16 cellular contexts compared by ENCODE assay signal in genomic region chr5:140148508-140148907, GRCh38. TPM values are rescaled to one million over a fixed set of nuclear protein-coding genes. Genes with fewer than 3 reads are reported as not detected.
A peak's percentile ranks its signal among the peaks of the same experiment; 100 is the strongest.
DNase-seq lines count a peak whose midpoint lies in the region; ATAC-seq, FAIRE-seq and TF ChIP-seq lines count a peak whose summit lies in the region.
"Had no signal": no experiment of that assay in that cellular context is flagged by ENCODE, and none has a peak within 500 bp of the region (broad histone marks: within the 10 kb centered on the region; RNA-seq: fewer than 3 reads in every experiment).

No MANE protein-coding gene starts in this region.

- H3K9me3 ChIP-seq in HepG2 (ENCODE audit: low read length): no peaks in the 10 kb centered on the region
- H3K9me3 ChIP-seq: ascending aorta, left ventricle myocardium inferior, Peyer's patch had no signal

- POLR2A ChIA-PET in HepG2 (lab: Yijun Ruan, JAX): interaction anchor here (0.9 to 1.0 kb wide), 2 partner anchors 9 to 41 kb away, joined by 3 to 4 read pairs; no protein-coding TSS in a partner anchor
- POLR2A ChIA-PET in T-cell (lab: Charles Lee): no interaction called here

- TF ChIP-seq RAD21 in HepG2 (CRISPR knock-in tag; IDR thresholded peaks at IDR 0.05): no peak

- BruUV-seq in HepG2 (replicated peaks; lab: Mats Ljungman, UMichigan): no TSS peak

- TF ChIP-seq POLR2A in H54 (IDR thresholded peaks at IDR 0.05; ENCODE audit: low read depth, low read length) (no peak), HepG2 (IDR thresholded peaks at IDR 0.05; ENCODE audit: insufficient read depth in 1 of 2, low read depth in 2 of 2, low read length in 2 of 2) (no peak)

- H3K27me3 ChIP-seq in brain microvascular endothelial cell (replicated peaks) (no peaks in the 10 kb centered on the region), HepG2 (ENCODE audit: control insufficient read depth in 1 of 2, insufficient read depth in 2 of 2, low read length in 2 of 2) (peaks cover 1 to 5% of the 10 kb centered on the region in 2 experiments; a peak in 1 of 5 replicates)
- H3K27me3 ChIP-seq: ascending aorta, Peyer's patch had no signal

- no peak overlapping the region for H3K4me3 Mint-ChIP-seq in T-cell
- H3K4me3 Mint-ChIP-seq: activated T-helper 17 cell treated with anti-CD3 and anti-CD28 coated beads, Interleukin-2, amount 50 U/mL, for 72 hours; naive thymus-derived CD8-positive, alpha-beta T cell had no signal

- no peaks in the 10 kb centered on the region for H3K79me2 ChIP-seq in HepG2 (ENCODE audit: insufficient read depth, low read length)

- peaks cover 37% of the 10 kb centered on the region for H3K4me1 ChIP-seq in HepG2 (ENCODE audit: insufficient read depth, low read length)

- H3K27ac Mint-ChIP-seq in T-cell: no peak overlapping the region
- H3K27ac Mint-ChIP-seq: activated T-helper 17 cell treated with anti-CD3 and anti-CD28 coated beads, Interleukin-2, amount 50 U/mL, for 72 hours; CD8-positive, alpha-beta memory T cell; naive thymus-derived CD8-positive, alpha-beta T cell had no signal

- H3K9ac ChIP-seq in HepG2 (ENCODE audit: insufficient read depth, low read depth, low read length): no peak overlapping the region

- no peak overlapping the region for H3K4me3 ChIP-seq in AG10803 (ENCODE audit: low read length)
- no peak overlapping the region for H3K4me3 ChIP-seq in brain microvascular endothelial cell (ENCODE audit: low read depth, low read length)
- H3K4me3 ChIP-seq in HepG2 (replicated peaks in 1 of 3; ENCODE audit: insufficient read depth in 1 of 3, low read depth in 2 of 3, low read length in 3 of 3): no peak overlapping the region
- H3K4me3 ChIP-seq: ascending aorta, left ventricle myocardium inferior, Peyer's patch had no signal

- H3K9me3 Mint-ChIP-seq in T-cell: no peaks in the 10 kb centered on the region
- H3K9me3 Mint-ChIP-seq: activated T-helper 17 cell treated with anti-CD3 and anti-CD28 coated beads, Interleukin-2, amount 50 U/mL, for 72 hours; CD8-positive, alpha-beta memory T cell; naive thymus-derived CD8-positive, alpha-beta T cell had no signal

- TF ChIP-seq EP300 in HepG2 (IDR thresholded peaks at IDR 0.05; ENCODE audit: low read depth in 2 of 2, low read length in 2 of 2) (no peak), HepG2 (CRISPR knock-in tag; IDR thresholded peaks at IDR 0.05; ENCODE audit: borderline replicate concordance) (no peak)

- peaks cover 25 to 33% (median 32%) of the 10 kb centered on the region in 3 donors for H3K4me1 Mint-ChIP-seq in T-cell

- H3K4me2 ChIP-seq in HepG2 (ENCODE audit: low read depth, low read length): no peak overlapping the region

- no peak overlapping the region for H2AFZ ChIP-seq in HepG2 (ENCODE audit: low read length)

- H3K36me3 ChIP-seq in brain microvascular endothelial cell (replicated peaks) (no peaks in the 10 kb centered on the region), HepG2 (replicated peaks in 1 of 2; ENCODE audit: control insufficient read depth in 1 of 2, insufficient read depth in 2 of 2, low read length in 2 of 2) (no peaks in the 10 kb centered on the region)
- H3K36me3 ChIP-seq: ascending aorta, left ventricle myocardium inferior, Peyer's patch had no signal

- peak; percentile 22 for TF ChIP-seq CTCF in AG10803 (conservative IDR thresholded peaks at IDR 0.05; ENCODE audit: low read length)
- TF ChIP-seq CTCF in brain microvascular endothelial cell (IDR thresholded peaks at IDR 0.05; ENCODE audit: low read depth, low read length, missing control alignments): peak; percentile 33
- TF ChIP-seq CTCF in HepG2 (CRISPR knock-in tag; IDR thresholded peaks at IDR 0.05): no peak

- peaks cover 14% of the 10 kb centered on the region for H4K20me1 ChIP-seq in HepG2 (ENCODE audit: insufficient read depth, low read length)

- H3K27me3 Mint-ChIP-seq in T-cell: peaks cover 8 to 20% of the 10 kb centered on the region in 2 donors

- DNase-seq in AG10803 (ENCODE audit: low read depth): no peak
- peak; percentile 42 for DNase-seq in H54 (ENCODE audit: insufficient read length, low spot score)
- DNase-seq in brain microvascular endothelial cell: peak; percentile 9
- peak; percentile 39 for DNase-seq in HepG2 (ENCODE audit: low spot score)
- no peak for DNase-seq in SK-N-DZ (ENCODE audit: low spot score)
- DNase-seq in T-cell: no peak
- DNase-seq: CD8-positive, alpha-beta memory T cell; glutamatergic neuron; left ventricle myocardium inferior; naive thymus-derived CD8-positive, alpha-beta T cell; Peyer's patch; T-helper 2 cell had no signal

- ATAC-seq in HepG2 (peak; percentile 66), HG03457 (IDR thresholded peaks at IDR 0.05; ENCODE audit: unreplicated experiment) (no peak), HG03571 (IDR thresholded peaks at IDR 0.05; ENCODE audit: unreplicated experiment) (no peak), T-cell (replicated peaks in 1 of 4) (no peak)
- ATAC-seq: activated T-helper 17 cell treated with anti-CD3 and anti-CD28 coated beads, Interleukin-2, amount 50 U/mL, for 72 hours; naive thymus-derived CD8-positive, alpha-beta T cell had no signal

- intact Hi-C loops in HepG2 (cut with micrococcal nuclease; ENCODE audit: unreplicated experiment): no loop called here

- H3K27ac ChIP-seq in brain microvascular endothelial cell (no peak overlapping the region), HepG2 (ENCODE audit: extremely low read length, insufficient read depth, low read length) (no peak overlapping the region)
- H3K27ac ChIP-seq: ascending aorta, left ventricle myocardium inferior, Peyer's patch had no signal

- WGBS in HepG2 (ENCODE audit: low lambda C conversion rate): 11% methylated on average over 6 of the region's 6 CpGs

- no peaks in the 10 kb centered on the region for H3K36me3 Mint-ChIP-seq in T-cell

- no peak for FAIRE-seq in H54 (lab: Jason Lieb, UNC)
- FAIRE-seq in HepG2 (lab: Jason Lieb, UNC): peak; percentile 32

- in situ Hi-C loops in brain microvascular endothelial cell (cut with HindIII; ENCODE audit: low pct_ligation_motif_present, low sequenced_read_pairs): no loop called here
- in situ Hi-C loops in HepG2 (cut with HindIII; ENCODE audit: extremely low pct_ligation_motif_present, low pct_unique_long_range_greater_than_20kb): loop anchor here (5.0 kb wide), 1 partner anchor 361 kb away; no protein-coding TSS in a partner anchor

- CTCF ChIA-PET in HepG2 (lab: Yijun Ruan, JAX; ENCODE audit: low intra/inter-chr PET ratio, low total read pairs): no interaction called here
- CTCF ChIA-PET in T-cell (lab: Charles Lee): interaction anchor here in 1 of 2 donors (1.2 kb wide), 1 partner anchor 73 kb away, joined by 3 read pairs; no protein-coding TSS in a partner anchor

RNA-seq across cellular contexts. Expression of gene IGIP, which starts 22.8 kb away (rescaled TPM):
- total RNA-seq in HepG2 (2016; rRNA removed; fragmentation: Illumina TruSeq; extraction: Trizol) (2.1 and 2.4 TPM in 2 replicates), T-cell (10 to 100 TPM in 2 of 5 donors, 1 to 10 TPM in 3; 4.7 to 11.3 (median 9.7) TPM)
- total RNA-seq in HepG2 (2016; cell fraction: cytosol; rRNA removed; fragmentation: Illumina TruSeq; extraction: Trizol; ENCODE audit: low read depth): 0.09 and 0.10 TPM in 2 replicates
- total RNA-seq in HepG2 (2016; cell fraction: insoluble cytoplasmic fraction; rRNA removed; fragmentation: Illumina TruSeq; extraction: Trizol): 1.8 and 2.2 TPM in 2 replicates
- 0.34 and 0.59 TPM in 2 replicates for total RNA-seq in HepG2 (2016; cell fraction: membrane; rRNA removed; fragmentation: Illumina TruSeq; extraction: Trizol)
- total RNA-seq in HepG2 (2016; cell fraction: nucleus; rRNA removed; fragmentation: Illumina TruSeq; extraction: Trizol): 8.3 and 8.9 TPM in 2 replicates
- 1.4 and 1.7 TPM in 2 replicates for polyA plus RNA-seq in HepG2 (2011; rRNA removed)
- 0.51 and 0.97 TPM in 2 replicates for polyA plus RNA-seq in HepG2 (2011; cell fraction: cytosol; rRNA removed)
- 3.2 and 4.1 TPM in 2 replicates for polyA plus RNA-seq in HepG2 (2011; cell fraction: nucleus; rRNA removed)
- 3.6 TPM in 2 replicates for polyA plus RNA-seq in HepG2 (2012)
- polyA plus RNA-seq in HepG2 (2016; cell fraction: cytosol; fragmentation: Illumina TruSeq; extraction: Trizol; ENCODE audit: low read depth): 0.14 TPM in 1 of 2 replicates, not detected in the other
- 1.4 and 1.5 TPM in 2 replicates for polyA plus RNA-seq in HepG2 (2016; cell fraction: insoluble cytoplasmic fraction; fragmentation: Illumina TruSeq; extraction: Trizol; ENCODE audit: low read depth)
- 0.10 and 0.17 TPM in 2 replicates for polyA plus RNA-seq in HepG2 (2016; cell fraction: membrane; fragmentation: Illumina TruSeq; extraction: Trizol; ENCODE audit: low read depth)
- polyA plus RNA-seq in HepG2 (2016; cell fraction: nucleus; fragmentation: Illumina TruSeq; extraction: Trizol; ENCODE audit: insufficient read depth, low read depth): 4.7 and 5.2 TPM in 2 replicates
- 1.4 and 1.8 TPM in 2 replicates for polyA minus RNA-seq in HepG2 (2011; rRNA and poly(A)+ RNA removed; ENCODE audit: low replicate concordance)
- 1.4 and 1.7 TPM in 2 replicates for polyA minus RNA-seq in HepG2 (2011; cell fraction: cytosol; rRNA and poly(A)+ RNA removed)
- polyA minus RNA-seq in HepG2 (2011; cell fraction: nucleus; rRNA and poly(A)+ RNA removed): 11.8 and 12.3 TPM in 2 replicates
- 2.9 and 3.5 TPM in 2 replicates for polyA plus RNA-seq in SK-N-DZ (2014; cell fraction: cytosol; rRNA removed)
- polyA plus RNA-seq in SK-N-DZ (2014; cell fraction: nucleus; rRNA removed): 6.7 and 8.1 TPM in 2 replicates

RNA-seq across cellular contexts. Expression of gene CYSTM1, which starts 26.5 kb away (rescaled TPM):
- total RNA-seq in HepG2 (2016; rRNA removed; fragmentation: Illumina TruSeq; extraction: Trizol) (40.0 and 52.7 TPM in 2 replicates), T-cell (1 to 10 TPM; 1.9 to 6.0 (median 5.0) TPM)
- total RNA-seq in HepG2 (2016; cell fraction: cytosol; rRNA removed; fragmentation: Illumina TruSeq; extraction: Trizol; ENCODE audit: low read depth): 16.3 and 21.9 TPM in 2 replicates
- total RNA-seq in HepG2 (2016; cell fraction: insoluble cytoplasmic fraction; rRNA removed; fragmentation: Illumina TruSeq; extraction: Trizol): 37.6 and 58.4 TPM in 2 replicates
- total RNA-seq in HepG2 (2016; cell fraction: membrane; rRNA removed; fragmentation: Illumina TruSeq; extraction: Trizol): 15.0 and 21.9 TPM in 2 replicates
- 17.2 and 20.7 TPM in 2 replicates for total RNA-seq in HepG2 (2016; cell fraction: nucleus; rRNA removed; fragmentation: Illumina TruSeq; extraction: Trizol)
- 73.4 and 85.0 TPM in 2 replicates for polyA plus RNA-seq in HepG2 (2011; rRNA removed)
- polyA plus RNA-seq in HepG2 (2011; cell fraction: cytosol; rRNA removed): 80.7 and 95.8 TPM in 2 replicates
- polyA plus RNA-seq in HepG2 (2011; cell fraction: nucleus; rRNA removed): 17.5 and 23.1 TPM in 2 replicates
- polyA plus RNA-seq in HepG2 (2012): 32.8 and 35.3 TPM in 2 replicates
- 23.1 and 29.4 TPM in 2 replicates for polyA plus RNA-seq in HepG2 (2016; cell fraction: cytosol; fragmentation: Illumina TruSeq; extraction: Trizol; ENCODE audit: low read depth)
- polyA plus RNA-seq in HepG2 (2016; cell fraction: insoluble cytoplasmic fraction; fragmentation: Illumina TruSeq; extraction: Trizol; ENCODE audit: low read depth): 83.1 and 90.8 TPM in 2 replicates
- 20.1 and 22.6 TPM in 2 replicates for polyA plus RNA-seq in HepG2 (2016; cell fraction: membrane; fragmentation: Illumina TruSeq; extraction: Trizol; ENCODE audit: low read depth)
- 32.0 and 35.2 TPM in 2 replicates for polyA plus RNA-seq in HepG2 (2016; cell fraction: nucleus; fragmentation: Illumina TruSeq; extraction: Trizol; ENCODE audit: insufficient read depth, low read depth)
- polyA minus RNA-seq in HepG2 (2011; rRNA and poly(A)+ RNA removed; ENCODE audit: low replicate concordance): 67.0 and 122 TPM in 2 replicates
- 18.4 and 25.9 TPM in 2 replicates for polyA minus RNA-seq in HepG2 (2011; cell fraction: cytosol; rRNA and poly(A)+ RNA removed)
- polyA minus RNA-seq in HepG2 (2011; cell fraction: nucleus; rRNA and poly(A)+ RNA removed): 12.2 and 14.5 TPM in 2 replicates
- polyA plus RNA-seq in SK-N-DZ (2014; cell fraction: cytosol; rRNA removed): 14.0 and 24.5 TPM in 2 replicates
- 9.5 and 9.9 TPM in 2 replicates for polyA plus RNA-seq in SK-N-DZ (2014; cell fraction: nucleus; rRNA removed)

RNA-seq across cellular contexts. Expression of gene PURA, which starts 34.6 kb away (rescaled TPM):
- total RNA-seq in HepG2 (2016; rRNA removed; fragmentation: Illumina TruSeq; extraction: Trizol) (5.0 and 6.8 TPM in 2 replicates), T-cell (10 to 100 TPM; 10.8 to 28.1 (median 25.3) TPM)
- total RNA-seq in HepG2 (2016; cell fraction: cytosol; rRNA removed; fragmentation: Illumina TruSeq; extraction: Trizol; ENCODE audit: low read depth): 0.30 and 0.97 TPM in 2 replicates
- 4.7 and 5.6 TPM in 2 replicates for total RNA-seq in HepG2 (2016; cell fraction: insoluble cytoplasmic fraction; rRNA removed; fragmentation: Illumina TruSeq; extraction: Trizol)
- 2.4 and 2.5 TPM in 2 replicates for total RNA-seq in HepG2 (2016; cell fraction: membrane; rRNA removed; fragmentation: Illumina TruSeq; extraction: Trizol)
- total RNA-seq in HepG2 (2016; cell fraction: nucleus; rRNA removed; fragmentation: Illumina TruSeq; extraction: Trizol): 12.4 and 12.9 TPM in 2 replicates
- polyA plus RNA-seq in HepG2 (2011; rRNA removed): 1.9 and 2.0 TPM in 2 replicates
- 1.0 and 1.4 TPM in 2 replicates for polyA plus RNA-seq in HepG2 (2011; cell fraction: cytosol; rRNA removed)
- polyA plus RNA-seq in HepG2 (2011; cell fraction: nucleus; rRNA removed): 2.3 and 2.9 TPM in 2 replicates
- polyA plus RNA-seq in HepG2 (2012): 4.9 and 5.4 TPM in 2 replicates
- 0.85 and 1.1 TPM in 2 replicates for polyA plus RNA-seq in HepG2 (2016; cell fraction: cytosol; fragmentation: Illumina TruSeq; extraction: Trizol; ENCODE audit: low read depth)
- polyA plus RNA-seq in HepG2 (2016; cell fraction: insoluble cytoplasmic fraction; fragmentation: Illumina TruSeq; extraction: Trizol; ENCODE audit: low read depth): 5.5 and 6.1 TPM in 2 replicates
- polyA plus RNA-seq in HepG2 (2016; cell fraction: membrane; fragmentation: Illumina TruSeq; extraction: Trizol; ENCODE audit: low read depth): 1.4 and 1.9 TPM in 2 replicates
- polyA plus RNA-seq in HepG2 (2016; cell fraction: nucleus; fragmentation: Illumina TruSeq; extraction: Trizol; ENCODE audit: insufficient read depth, low read depth): 6.2 and 7.4 TPM in 2 replicates
- polyA minus RNA-seq in HepG2 (2011; rRNA and poly(A)+ RNA removed; ENCODE audit: low replicate concordance): 2.9 and 3.8 TPM in 2 replicates
- 5.7 and 6.0 TPM in 2 replicates for polyA minus RNA-seq in HepG2 (2011; cell fraction: cytosol; rRNA and poly(A)+ RNA removed)
- polyA minus RNA-seq in HepG2 (2011; cell fraction: nucleus; rRNA and poly(A)+ RNA removed): 26.4 and 31.0 TPM in 2 replicates
- 3.7 and 3.9 TPM in 2 replicates for polyA plus RNA-seq in SK-N-DZ (2014; cell fraction: cytosol; rRNA removed)
- polyA plus RNA-seq in SK-N-DZ (2014; cell fraction: nucleus; rRNA removed): 2.8 and 4.6 TPM in 2 replicates

Comparison
In these comparisons a context has a peak if more than half of its experiments do, and no peak if none do; other contexts are left out.
1. DNase-seq: peak in H54 (single experiment), brain microvascular endothelial cell (single experiment) and HepG2 (single experiment); none in AG10803 (single experiment), SK-N-DZ (single experiment) and T-cell (0 of 34).